Comparison of ENCODE assay signal across 25 cellular contexts in genomic region chr4:126906466-126906865, GRCh38.
DNase-seq lines count a peak whose midpoint lies in the region; ATAC-seq and TF ChIP-seq lines count a peak whose summit lies in the region.
"Had no signal": no experiment of that assay in that cellular context is flagged by ENCODE, and none has a peak within 500 bp of the region (broad histone marks: within the 10 kb centered on the region; RNA-seq: fewer than 3 reads in every experiment).

No MANE protein-coding gene starts in this region.

- TF ChIP-seq CTCF in omental fat pad (IDR thresholded peaks at IDR 0.05) (no peak), GM13976 (IDR thresholded peaks at IDR 0.05; ENCODE audit: borderline replicate concordance, control extremely low read depth, extremely low read depth, insufficient read depth, missing control alignments) (no peak)

- in situ Hi-C loops in GM13976 (cut with MboI; ENCODE audit: low sequenced_read_pairs, unreplicated experiment): no loop called here

- H3K27ac Mint-ChIP-seq in effector memory CD8-positive, alpha-beta T cell: no peak overlapping the region
- H3K27ac Mint-ChIP-seq: CD14-positive monocyte; CD8-positive, alpha-beta memory T cell had no signal

- H3K36me3 Mint-ChIP-seq in effector memory CD8-positive, alpha-beta T cell (ENCODE audit: insufficient read depth): no peaks in the 10 kb centered on the region
- H3K36me3 Mint-ChIP-seq: CD14-positive monocyte; CD8-positive, alpha-beta memory T cell had no signal

- H3K4me1 Mint-ChIP-seq in effector memory CD8-positive, alpha-beta T cell (ENCODE audit: low read depth in 2 of 2): no peaks in the 10 kb centered on the region
- H3K4me1 Mint-ChIP-seq: CD14-positive monocyte; CD8-positive, alpha-beta memory T cell had no signal

- peak; percentile 11 for DNase-seq in NCI-H82 (lab: John Stamatoyannopoulos, UW)
- no peak for DNase-seq in NCI-H82 treated with DMSO at 0.1 percent for 48 hours (lab: John Stamatoyannopoulos, UW; ENCODE audit: unreplicated experiment)
- peak; percentile 44 for DNase-seq in ecto neural progenitor cell (ENCODE audit: low spot score)
- peak; percentile 13 for DNase-seq in iPS-NIHi7 (ENCODE audit: extremely low spot score)
- DNase-seq in omental fat pad (ENCODE audit: low spot score): no peak
- DNase-seq in effector memory CD8-positive, alpha-beta T cell: no peak
- no peak for DNase-seq in AML-193 (lab: John Stamatoyannopoulos, UW)
- no peak for DNase-seq in GM13976 (ENCODE audit: low spot score)
- DNase-seq: BE2C; CD8-positive, alpha-beta memory T cell; DMS 273 treated with DMSO at 0.1 percent for 48 hours; DMS79 treated with DMSO at 0.1 percent for 48 hours; GM23248; MV-4-11; NCI-H1105; NCI-H1436 treated with DMSO at 0.1 percent for 48 hours; NCI-H187 treated with DMSO at 0.1 percent for 48 hours; NCI-H524; NCI-H748 treated with DMSO at 0.1 percent for 48 hours; NK-92 treated with Interleukin-12 subunit alpha and Interleukin-12 subunit beta, amount 100 ng/mL, for 24 hours; PC-9; SJCRH30 had no signal

- H3K27me3 Mint-ChIP-seq in effector memory CD8-positive, alpha-beta T cell: no peaks in the 10 kb centered on the region
- H3K27me3 Mint-ChIP-seq: CD8-positive, alpha-beta memory T cell had no signal

- no peak overlapping the region for H3K4me3 Mint-ChIP-seq in effector memory CD8-positive, alpha-beta T cell
- H3K4me3 Mint-ChIP-seq: CD14-positive monocyte; CD8-positive, alpha-beta memory T cell had no signal

- no peak for ATAC-seq in omental fat pad (ENCODE audit: low FRiP score)
- no peak for ATAC-seq in effector memory CD8-positive, alpha-beta T cell (replicated peaks)
- ATAC-seq: Right ventricle myocardium inferior, SK-N-SH treated with all-trans-retinoic acid at 6 μM for 48 hours had no signal

- peaks cover 0 to 9% of the 10 kb centered on the region in 2 donors for H3K9me3 Mint-ChIP-seq in effector memory CD8-positive, alpha-beta T cell

Comparison
In these comparisons a context has a peak if more than half of its experiments do, and no peak if none do; other contexts are left out.
1. DNase-seq: peak in NCI-H82 (single experiment), ecto neural progenitor cell (single experiment) and iPS-NIHi7 (single experiment); none in NCI-H82 treated with DMSO at 0.1 percent for 48 hours (single experiment), omental fat pad (single experiment), effector memory CD8-positive, alpha-beta T cell (0 of 3), AML-193 (0 of 2) and GM13976 (single experiment).